2 cellular contexts compared by ENCODE assay signal in genomic region chr4:5711479-5712184, GRCh38.
TF ChIP-seq lines count a peak whose summit lies in the region.

No MANE protein-coding gene starts in this region.

TF ChIP-seq in endothelial cell of umbilical vein, 7 proteins besides CTCF, POLR2A, EP300 and RAD21 (continued from another document):
- TF ChIP-seq MAX (IDR thresholded peaks at IDR 0.05; ENCODE audit: insufficient read depth, insufficient read length) (no peak), GATA2 (IDR thresholded peaks at IDR 0.05; ENCODE audit: insufficient read depth, insufficient read length, low read depth, low read length) (no peak)

TF ChIP-seq in neural cell, 6 proteins besides CTCF, POLR2A, EP300 and RAD21:
- TF ChIP-seq REST (IDR thresholded peaks at IDR 0.05; ENCODE audit: borderline replicate concordance) (no peak), MXI1 (conservative IDR thresholded peaks at IDR 0.05; ENCODE audit: poor library complexity, severe bottlenecking) (no peak), TAF1 (IDR thresholded peaks at IDR 0.05; ENCODE audit: low read depth) (no peak), EZH2 (IDR thresholded peaks at IDR 0.05; ENCODE audit: borderline replicate concordance, insufficient read depth, low read length, poor library complexity, severe bottlenecking) (no peak), SMC3 (conservative IDR thresholded peaks at IDR 0.05; ENCODE audit: poor library complexity) (no peak), POLR2AphosphoS5 (IDR thresholded peaks at IDR 0.05) (no peak)
